ENCODE assay signal across 8 cellular contexts in the genomic region with DNA sequence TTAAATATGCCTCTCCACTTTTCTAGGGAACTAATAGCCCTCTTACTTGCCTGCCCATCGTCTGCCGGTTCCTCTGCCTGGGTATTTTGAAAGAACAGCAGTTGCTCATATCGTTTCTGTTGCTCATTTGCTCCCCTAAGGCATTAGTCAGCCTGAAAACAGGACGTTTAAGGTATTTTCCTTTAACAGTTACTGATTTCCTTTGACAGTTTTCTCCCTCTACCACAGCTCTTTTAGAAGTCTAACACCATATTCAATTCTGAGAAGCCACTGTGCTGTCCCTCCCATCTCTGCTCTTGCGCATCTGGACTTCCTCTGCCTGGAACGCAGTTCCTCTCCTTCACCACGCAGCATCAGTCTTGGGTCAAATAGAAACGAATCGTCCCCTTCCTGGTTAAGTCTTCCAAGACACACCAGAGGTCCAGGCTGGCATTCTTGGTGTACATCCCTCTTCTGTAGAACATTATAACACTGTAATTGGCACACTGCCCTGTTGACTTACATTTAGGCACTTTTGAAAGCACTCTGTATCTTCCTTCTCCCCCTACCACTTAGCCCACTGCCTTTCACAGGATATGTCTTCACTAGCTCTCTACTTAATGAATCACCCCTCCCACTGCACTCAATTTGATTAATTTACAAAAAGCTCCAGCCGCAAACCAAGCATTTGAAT.
A peak's percentile ranks its signal among the peaks of the same experiment; 100 is the strongest.
DNase-seq lines count a peak whose midpoint lies in the region; ATAC-seq, FAIRE-seq and TF ChIP-seq lines count a peak whose summit lies in the region.

No MANE protein-coding gene starts in this region.

- H3K9me3 Mint-ChIP-seq in endothelial cell (ENCODE audit: unreplicated experiment) (no peaks in the 10 kb centered on the region), WTC11 (peaks cover 40% of the 10 kb centered on the region)
- peaks cover 0 to 6% (median 1%) of the 10 kb centered on the region in 11 donors for H3K9me3 Mint-ChIP-seq in naive thymus-derived CD4-positive, alpha-beta T cell

- peaks cover 12 to 20% of the 10 kb centered on the region in 2 donors for H3K4me1 ChIP-seq in naive thymus-derived CD4-positive, alpha-beta T cell (ENCODE audit: control insufficient read depth in 2 of 2, insufficient read depth in 2 of 2, low read length in 2 of 2)

- no peaks in the 10 kb centered on the region for H3K36me3 ChIP-seq in naive thymus-derived CD4-positive, alpha-beta T cell (ENCODE audit: control insufficient read depth in 2 of 3, insufficient read depth in 3 of 3, low read length in 3 of 3)

- H3K4me3 ChIP-seq in naive thymus-derived CD4-positive, alpha-beta T cell (ENCODE audit: low read length), result peak overlapping the region; percentile 61

- H3K36me3 Mint-ChIP-seq in endothelial cell (ENCODE audit: low read depth, unreplicated experiment) (peaks cover 2% of the 10 kb centered on the region), WTC11 (peaks cover 25% of the 10 kb centered on the region)
- H3K36me3 Mint-ChIP-seq in naive thymus-derived CD4-positive, alpha-beta T cell, result peaks cover 3 to 46% (median 17%) of the 10 kb centered on the region in 5 donors

- FAIRE-seq in GM12891 (lab: Jason Lieb, UNC), result peak; percentile 90

- H3K27me3 ChIP-seq in naive thymus-derived CD4-positive, alpha-beta T cell (ENCODE audit: control insufficient read depth in 2 of 2, insufficient read depth in 2 of 2, low read length in 2 of 2), result no peaks in the 10 kb centered on the region

- POLR2A ChIA-PET in naive thymus-derived CD4-positive, alpha-beta T cell (lab: Charles Lee), result interaction anchor here (0.6 to 2.4 kb wide), 16 partner anchors 8 to 889 kb away, joined by 3 to 8 read pairs (median 4); a partner anchor contains a TSS
- POLR2A ChIA-PET in WTC11 (lab: Charles Lee), result no interaction called here

- CTCF ChIA-PET in naive thymus-derived CD4-positive, alpha-beta T cell (lab: Charles Lee), result no interaction called here
- CTCF ChIA-PET in WTC11 (lab: Charles Lee), result no interaction called here

- TF ChIP-seq CTCF in endothelial cell (IDR thresholded peaks at IDR 0.05; ENCODE audit: unreplicated experiment) (no peak), WTC11 (IDR thresholded peaks at IDR 0.05) (no peak)

- H3K9me3 ChIP-seq in naive thymus-derived CD4-positive, alpha-beta T cell (ENCODE audit: control insufficient read depth in 2 of 3, low read length in 3 of 3), result no peaks in the 10 kb centered on the region

- H3K4me1 Mint-ChIP-seq in endothelial cell (ENCODE audit: unreplicated experiment) (peaks cover 14% of the 10 kb centered on the region), WTC11 (no peaks in the 10 kb centered on the region)
- peaks cover 22 to 46% (median 30%) of the 10 kb centered on the region in 7 donors for H3K4me1 Mint-ChIP-seq in naive thymus-derived CD4-positive, alpha-beta T cell

- H3K27me3 Mint-ChIP-seq in endothelial cell (ENCODE audit: unreplicated experiment) (peaks cover 2% of the 10 kb centered on the region), WTC11 (ENCODE audit: low read depth) (peaks cover 2% of the 10 kb centered on the region; the same call in 1 of the 2 replicates)
- H3K27me3 Mint-ChIP-seq in naive thymus-derived CD4-positive, alpha-beta T cell, result no peaks in the 10 kb centered on the region

- ATAC-seq in HG02571 (IDR thresholded peaks at IDR 0.05; ENCODE audit: unreplicated experiment) (peak; percentile 92), WTC11 (no peak)
- peak; percentile 94 for ATAC-seq in naive thymus-derived CD4-positive, alpha-beta T cell

- H3K4me3 Mint-ChIP-seq in endothelial cell (ENCODE audit: unreplicated experiment), result no peak overlapping the region
- H3K4me3 Mint-ChIP-seq in naive thymus-derived CD4-positive, alpha-beta T cell, result peak overlapping the region; percentile 84 to 98 (median 92)
- H3K4me3 Mint-ChIP-seq in WTC11, result no peak overlapping the region

- intact Hi-C loops in naive thymus-derived CD4-positive, alpha-beta T cell (cut with micrococcal nuclease), result loop anchor here (1.0 to 10.0 kb wide), 16 partner anchors 8 to 884 kb away; a partner anchor contains a TSS

- H3K27ac Mint-ChIP-seq in endothelial cell (ENCODE audit: unreplicated experiment) (peak overlapping the region; percentile 24), WTC11 (no peak overlapping the region)
- H3K27ac Mint-ChIP-seq in naive thymus-derived CD4-positive, alpha-beta T cell, result peak overlapping the region; percentile 87 to 97 (median 96)

- peak; percentile 60; the same call in 1 of the 2 replicates for TF ChIP-seq POLR2A in GM12891 (IDR thresholded peaks at IDR 0.05; ENCODE audit: low read depth, low read length)

- DNase-seq in GM12891 (ENCODE audit: insufficient read length, low spot score), result no peak
- peak; percentile 67 for DNase-seq in NCI-H2029 treated with DMSO at 0.1 percent for 48 hours (lab: John Stamatoyannopoulos, UW)
- DNase-seq in activated CD8-positive, alpha-beta memory T cell treated with anti-CD3 and anti-CD28 coated beads for 24 hours, result peak; percentile 87
- DNase-seq in endothelial cell (ENCODE audit: low spot score), result no peak
- peak; percentile 14 to 67 (median 60) for DNase-seq in naive thymus-derived CD4-positive, alpha-beta T cell
- peak; percentile 74 for DNase-seq in stromal cell of bone marrow (ENCODE audit: low read depth)
- no peak for DNase-seq in WTC11 (ENCODE audit: low spot score)

- peak overlapping the region; percentile 76 for H3K27ac ChIP-seq in naive thymus-derived CD4-positive, alpha-beta T cell (ENCODE audit: low read depth, low read length)

TF ChIP-seq in GM12891, 5 proteins besides CTCF, POLR2A, EP300 and RAD21:
- TF ChIP-seq PAX5 (IDR thresholded peaks at IDR 0.05; ENCODE audit: insufficient read depth, low read length, severe bottlenecking), result no peak
- TF ChIP-seq POLR2AphosphoS5 (IDR thresholded peaks at IDR 0.05; ENCODE audit: low read depth, low read length), result peak; percentile 81
- peak; percentile 92 for TF ChIP-seq SPI1 (IDR thresholded peaks at IDR 0.05; ENCODE audit: low read depth, low read length)
- TF ChIP-seq POU2F2 (IDR thresholded peaks at IDR 0.05; ENCODE audit: low read depth, low read length), result no peak
- TF ChIP-seq TAF1 (IDR thresholded peaks at IDR 0.05; ENCODE audit: low read depth, low read length), result peak; percentile 63; the same call in 1 of the 2 replicates

TF ChIP-seq in WTC11, 78 proteins besides CTCF, POLR2A, EP300 and RAD21 (continues in another document):
- no peak for TF ChIP-seq RORB (CRISPR knock-in tag; IDR thresholded peaks at IDR 0.05)
- TF ChIP-seq, protein P1, sequence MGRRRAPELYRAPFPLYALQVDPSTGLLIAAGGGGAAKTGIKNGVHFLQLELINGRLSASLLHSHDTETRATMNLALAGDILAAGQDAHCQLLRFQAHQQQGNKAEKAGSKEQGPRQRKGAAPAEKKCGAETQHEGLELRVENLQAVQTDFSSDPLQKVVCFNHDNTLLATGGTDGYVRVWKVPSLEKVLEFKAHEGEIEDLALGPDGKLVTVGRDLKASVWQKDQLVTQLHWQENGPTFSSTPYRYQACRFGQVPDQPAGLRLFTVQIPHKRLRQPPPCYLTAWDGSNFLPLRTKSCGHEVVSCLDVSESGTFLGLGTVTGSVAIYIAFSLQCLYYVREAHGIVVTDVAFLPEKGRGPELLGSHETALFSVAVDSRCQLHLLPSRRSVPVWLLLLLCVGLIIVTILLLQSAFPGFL (CRISPR knock-in tag; IDR thresholded peaks at IDR 0.05; ENCODE audit: borderline replicate concordance), result no peak
- no peak for TF ChIP-seq ZNF121 (CRISPR knock-in tag; IDR thresholded peaks at IDR 0.05)
- TF ChIP-seq NFE2L1 (CRISPR knock-in tag; IDR thresholded peaks at IDR 0.05), result no peak
- TF ChIP-seq NR3C1 (CRISPR knock-in tag; conservative IDR thresholded peaks at IDR 0.05; ENCODE audit: low read depth), result no peak
- TF ChIP-seq, protein P2, sequence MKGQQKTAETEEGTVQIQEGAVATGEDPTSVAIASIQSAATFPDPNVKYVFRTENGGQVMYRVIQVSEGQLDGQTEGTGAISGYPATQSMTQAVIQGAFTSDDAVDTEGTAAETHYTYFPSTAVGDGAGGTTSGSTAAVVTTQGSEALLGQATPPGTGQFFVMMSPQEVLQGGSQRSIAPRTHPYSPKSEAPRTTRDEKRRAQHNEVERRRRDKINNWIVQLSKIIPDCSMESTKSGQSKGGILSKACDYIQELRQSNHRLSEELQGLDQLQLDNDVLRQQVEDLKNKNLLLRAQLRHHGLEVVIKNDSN (CRISPR knock-in tag; IDR thresholded peaks at IDR 0.05), result no peak
- TF ChIP-seq, protein P3, sequence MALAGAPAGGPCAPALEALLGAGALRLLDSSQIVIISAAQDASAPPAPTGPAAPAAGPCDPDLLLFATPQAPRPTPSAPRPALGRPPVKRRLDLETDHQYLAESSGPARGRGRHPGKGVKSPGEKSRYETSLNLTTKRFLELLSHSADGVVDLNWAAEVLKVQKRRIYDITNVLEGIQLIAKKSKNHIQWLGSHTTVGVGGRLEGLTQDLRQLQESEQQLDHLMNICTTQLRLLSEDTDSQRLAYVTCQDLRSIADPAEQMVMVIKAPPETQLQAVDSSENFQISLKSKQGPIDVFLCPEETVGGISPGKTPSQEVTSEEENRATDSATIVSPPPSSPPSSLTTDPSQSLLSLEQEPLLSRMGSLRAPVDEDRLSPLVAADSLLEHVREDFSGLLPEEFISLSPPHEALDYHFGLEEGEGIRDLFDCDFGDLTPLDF (CRISPR knock-in tag; IDR thresholded peaks at IDR 0.05), result no peak
- no peak for TF ChIP-seq KAT7 (CRISPR knock-in tag; IDR thresholded peaks at IDR 0.05; ENCODE audit: borderline replicate concordance)
- TF ChIP-seq, protein P4, sequence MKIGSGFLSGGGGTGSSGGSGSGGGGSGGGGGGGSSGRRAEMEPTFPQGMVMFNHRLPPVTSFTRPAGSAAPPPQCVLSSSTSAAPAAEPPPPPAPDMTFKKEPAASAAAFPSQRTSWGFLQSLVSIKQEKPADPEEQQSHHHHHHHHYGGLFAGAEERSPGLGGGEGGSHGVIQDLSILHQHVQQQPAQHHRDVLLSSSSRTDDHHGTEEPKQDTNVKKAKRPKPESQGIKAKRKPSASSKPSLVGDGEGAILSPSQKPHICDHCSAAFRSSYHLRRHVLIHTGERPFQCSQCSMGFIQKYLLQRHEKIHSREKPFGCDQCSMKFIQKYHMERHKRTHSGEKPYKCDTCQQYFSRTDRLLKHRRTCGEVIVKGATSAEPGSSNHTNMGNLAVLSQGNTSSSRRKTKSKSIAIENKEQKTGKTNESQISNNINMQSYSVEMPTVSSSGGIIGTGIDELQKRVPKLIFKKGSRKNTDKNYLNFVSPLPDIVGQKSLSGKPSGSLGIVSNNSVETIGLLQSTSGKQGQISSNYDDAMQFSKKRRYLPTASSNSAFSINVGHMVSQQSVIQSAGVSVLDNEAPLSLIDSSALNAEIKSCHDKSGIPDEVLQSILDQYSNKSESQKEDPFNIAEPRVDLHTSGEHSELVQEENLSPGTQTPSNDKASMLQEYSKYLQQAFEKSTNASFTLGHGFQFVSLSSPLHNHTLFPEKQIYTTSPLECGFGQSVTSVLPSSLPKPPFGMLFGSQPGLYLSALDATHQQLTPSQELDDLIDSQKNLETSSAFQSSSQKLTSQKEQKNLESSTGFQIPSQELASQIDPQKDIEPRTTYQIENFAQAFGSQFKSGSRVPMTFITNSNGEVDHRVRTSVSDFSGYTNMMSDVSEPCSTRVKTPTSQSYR (CRISPR knock-in tag; IDR thresholded peaks at IDR 0.05), result no peak

Comparison
In these comparisons a context has a peak if more than half of its experiments do, and no peak if none do; other contexts are left out.
1. DNase-seq: peak in NCI-H2029 treated with DMSO at 0.1 percent for 48 hours (single experiment), activated CD8-positive, alpha-beta memory T cell treated with anti-CD3 and anti-CD28 coated beads for 24 hours (single experiment), naive thymus-derived CD4-positive, alpha-beta T cell (9 of 9) and stromal cell of bone marrow (single experiment); none in GM12891 (single experiment), endothelial cell (single experiment) and WTC11 (single experiment).
2. H3K4me3 Mint-ChIP-seq: peak in naive thymus-derived CD4-positive, alpha-beta T cell (10 of 10); none in endothelial cell (single experiment) and WTC11 (single experiment).